ENCODE assay signal across 15 cellular contexts in the genomic region with DNA sequence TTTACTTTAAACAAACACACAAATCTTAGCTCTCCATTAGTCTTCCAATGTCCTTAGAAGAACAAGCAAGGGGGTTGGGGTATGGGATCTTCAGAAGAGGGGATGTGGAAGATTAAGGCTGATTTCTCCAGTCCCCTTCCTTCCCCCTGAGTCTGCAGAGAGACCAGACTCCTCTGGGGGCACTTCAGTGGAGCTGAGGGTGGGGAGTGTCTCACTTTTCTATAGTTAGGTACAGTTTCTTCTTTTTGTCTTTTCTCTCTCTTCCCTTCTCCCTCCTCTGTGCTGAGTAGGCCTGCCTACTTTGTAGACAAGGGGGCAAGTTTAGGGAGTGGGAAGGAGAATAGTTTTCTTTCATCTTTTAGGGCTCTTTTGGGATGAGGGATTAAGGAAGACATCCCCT. TPM values are rescaled to one million over a fixed set of nuclear protein-coding genes. Genes with fewer than 3 reads are reported as not detected.
DNase-seq lines count a peak whose midpoint lies in the region; ATAC-seq, FAIRE-seq and TF ChIP-seq lines count a peak whose summit lies in the region.
"Had no signal": no experiment of that assay in that cellular context is flagged by ENCODE, and none has a peak within 500 bp of the region (broad histone marks: within the 10 kb centered on the region; RNA-seq: fewer than 3 reads in every experiment).

No MANE protein-coding gene starts in this region.

- CTCF ChIA-PET in Caco-2 (lab: Charles Lee) = interaction anchor here (0.5 to 1.4 kb wide), 3 partner anchors 79 to 153 kb away, joined by 3 to 6 read pairs (median 3); no protein-coding TSS in a partner anchor

- H4K20me1 ChIP-seq in OCI-LY3 (ENCODE audit: insufficient read depth, low read length) = no peaks in the 10 kb centered on the region

- peak overlapping the region; percentile 14 for H3K27ac Mint-ChIP-seq in Caco-2 (ENCODE audit: unreplicated experiment)
- peak overlapping the region; percentile 50 for H3K27ac Mint-ChIP-seq in progenitor cell of endocrine pancreas

- ATAC-seq in upper lobe of right lung = no peak
- ATAC-seq: K562 had no signal

- H3K36me3 Mint-ChIP-seq in Caco-2 (ENCODE audit: insufficient read depth, unreplicated experiment) (peaks cover 6% of the 10 kb centered on the region), progenitor cell of endocrine pancreas (ENCODE audit: insufficient read depth) (no peaks in the 10 kb centered on the region)

- no peak for TF ChIP-seq CTCF in Caco-2 (IDR thresholded peaks at IDR 0.05; ENCODE audit: insufficient read depth in 1 of 2, low read depth in 1 of 2, low read length in 1 of 2, severe bottlenecking in 1 of 2, unreplicated experiment in 1 of 2)
- no peak for TF ChIP-seq CTCF in OCI-LY3 (IDR thresholded peaks at IDR 0.05; ENCODE audit: low read depth, low read length)
- TF ChIP-seq CTCF in fibroblast of the aortic adventitia (IDR thresholded peaks at IDR 0.05; ENCODE audit: insufficient read depth, low read length) = no peak
- no peak for TF ChIP-seq CTCF in progenitor cell of endocrine pancreas (IDR thresholded peaks at IDR 0.05; ENCODE audit: unreplicated experiment)
- no peak for TF ChIP-seq CTCF in upper lobe of right lung (IDR thresholded peaks at IDR 0.05)

- no peaks in the 10 kb centered on the region for H3K27me3 Mint-ChIP-seq in Caco-2 (ENCODE audit: insufficient read depth, unreplicated experiment)
- peaks cover 22% of the 10 kb centered on the region for H3K27me3 Mint-ChIP-seq in progenitor cell of endocrine pancreas

- peaks cover 20% of the 10 kb centered on the region for H3K4me1 Mint-ChIP-seq in Caco-2 (ENCODE audit: low read depth, unreplicated experiment)
- peaks cover 59% of the 10 kb centered on the region for H3K4me1 Mint-ChIP-seq in progenitor cell of endocrine pancreas (ENCODE audit: low read depth)

- H3K4me1 ChIP-seq in Caco-2 (peaks cover 16% of the 10 kb centered on the region), OCI-LY3 (ENCODE audit: low read length) (peaks cover 11% of the 10 kb centered on the region), upper lobe of right lung (peaks cover 11% of the 10 kb centered on the region)

- BruUV-seq in Caco-2 (replicated peaks; lab: Mats Ljungman, UMichigan) = no TSS peak

- H3K4me3 Mint-ChIP-seq in Caco-2 (ENCODE audit: unreplicated experiment) (no peak overlapping the region), progenitor cell of endocrine pancreas (ENCODE audit: low read depth) (peak overlapping the region; percentile 57)

- no peaks in the 10 kb centered on the region for H3K9me3 Mint-ChIP-seq in Caco-2 (ENCODE audit: unreplicated experiment)
- no peaks in the 10 kb centered on the region for H3K9me3 Mint-ChIP-seq in progenitor cell of endocrine pancreas (ENCODE audit: low read depth)

- intact Hi-C loops in Caco-2 (cut with micrococcal nuclease; ENCODE audit: unreplicated experiment) (no loop called here), upper lobe of right lung (cut with DNase I) (no loop called here)

- no peak overlapping the region for H3K27ac ChIP-seq in OCI-LY3 (ENCODE audit: low read length)
- no peak overlapping the region for H3K27ac ChIP-seq in upper lobe of right lung
- H3K27ac ChIP-seq: C4-2B had no signal

- H3K36me3 ChIP-seq in Caco-2 (ENCODE audit: control insufficient read depth, insufficient read depth, low read length) (no peaks in the 10 kb centered on the region), OCI-LY3 (replicated peaks; ENCODE audit: low read depth, low read length) (peaks cover 16% of the 10 kb centered on the region), upper lobe of right lung (no peaks in the 10 kb centered on the region)

- TF ChIP-seq POLR2A in GM12891 (IDR thresholded peaks at IDR 0.05; ENCODE audit: low read depth, low read length) = no peak

- no peak for FAIRE-seq in GM12891 (lab: Jason Lieb, UNC)
- FAIRE-seq: K562 had no signal

- no peak for DNase-seq in Caco-2
- no peak for DNase-seq in fibroblast of the aortic adventitia (ENCODE audit: low read depth)
- DNase-seq in progenitor cell of endocrine pancreas (ENCODE audit: low spot score, unreplicated experiment) = no peak
- no peak for DNase-seq in GM12891 (ENCODE audit: insufficient read length, low spot score)
- no peak for DNase-seq in upper lobe of right lung
- DNase-seq in DMS79 treated with DMSO at 0.1 percent for 48 hours (lab: John Stamatoyannopoulos, UW) = no peak
- DNase-seq: GDM1, GOT3, MV-4-11, NCI-H187, NCI-H226, NCI-H524 treated with DMSO at 0.1 percent for 48 hours had no signal

- H3K4me3 ChIP-seq in Caco-2 (ENCODE audit: low read depth, low read length) = no peak overlapping the region
- H3K4me3 ChIP-seq in OCI-LY3 (ENCODE audit: low read length) = no peak overlapping the region
- peak overlapping the region; percentile 11 for H3K4me3 ChIP-seq in fibroblast of the aortic adventitia (ENCODE audit: low read depth, low read length)
- H3K4me3 ChIP-seq in upper lobe of right lung = no peak overlapping the region
- H3K4me3 ChIP-seq: K562 had no signal

- POLR2A ChIA-PET in Caco-2 (lab: Charles Lee) = no interaction called here

- H3K27me3 ChIP-seq in Caco-2 (replicated peaks; ENCODE audit: control insufficient read depth, insufficient read depth, low read length) = no peaks in the 10 kb centered on the region
- no peaks in the 10 kb centered on the region for H3K27me3 ChIP-seq in OCI-LY3 (ENCODE audit: low read depth, low read length)
- peaks cover 68% of the 10 kb centered on the region for H3K27me3 ChIP-seq in upper lobe of right lung

- no peak overlapping the region for H2AFZ ChIP-seq in OCI-LY3 (ENCODE audit: low read depth, low read length)

- H3K4me2 ChIP-seq in OCI-LY3 (ENCODE audit: low read length) = 0 out of 2 replicates have a peak overlapping the region, but pooled peaks have one; percentile 31

- H3K9me3 ChIP-seq in Caco-2 (no peaks in the 10 kb centered on the region), OCI-LY3 (ENCODE audit: insufficient read depth, low read length) (no peaks in the 10 kb centered on the region), upper lobe of right lung (no peaks in the 10 kb centered on the region)

- no peak overlapping the region for H3K9ac ChIP-seq in OCI-LY3 (ENCODE audit: low read length)

- peaks cover 21% of the 10 kb centered on the region for H3K79me2 ChIP-seq in OCI-LY3 (ENCODE audit: low read length)

TF ChIP-seq in GM12891, 5 proteins besides CTCF, POLR2A, EP300 and RAD21:
- no peak for TF ChIP-seq POU2F2 (IDR thresholded peaks at IDR 0.05; ENCODE audit: low read depth, low read length)
- TF ChIP-seq PAX5 (IDR thresholded peaks at IDR 0.05; ENCODE audit: insufficient read depth, low read length, severe bottlenecking) = no peak
- no peak for TF ChIP-seq POLR2AphosphoS5 (IDR thresholded peaks at IDR 0.05; ENCODE audit: low read depth, low read length)
- TF ChIP-seq SPI1 (IDR thresholded peaks at IDR 0.05; ENCODE audit: low read depth, low read length) = no peak
- no peak for TF ChIP-seq TAF1 (IDR thresholded peaks at IDR 0.05; ENCODE audit: low read depth, low read length)
TF ChIP-seq in GM12891: peak in this region for 0.

RNA-seq across cellular contexts. Expression of gene HOXC4, which starts 2.5 kb away (rescaled TPM):
- total RNA-seq in Caco-2 (2022) (2.9 and 4.1 TPM in 2 replicates), fibroblast of the aortic adventitia (ENCODE audit: low replicate concordance) (0.36 and 1.4 TPM in 2 replicates), progenitor cell of endocrine pancreas (19.6 and 19.8 TPM in 2 replicates), upper lobe of right lung (0.61 TPM)
- polyA plus RNA-seq in GM12891 (2012; ENCODE audit: low read depth, missing spikeins) = 2.6 TPM

RNA-seq across cellular contexts. Expression of gene HOXC5, which starts 23.3 kb away (rescaled TPM):
- total RNA-seq in Caco-2 (2022) (3.4 and 3.6 TPM in 2 replicates), fibroblast of the aortic adventitia (ENCODE audit: low replicate concordance) (0.18 and 1.8 TPM in 2 replicates), progenitor cell of endocrine pancreas (2.7 and 4.6 TPM in 2 replicates), upper lobe of right lung (not detected)
- polyA plus RNA-seq in GM12891 (2012; ENCODE audit: low read depth, missing spikeins) = not detected

RNA-seq across cellular contexts. Expression of gene HOXC6, which starts 27.9 kb away (rescaled TPM):
- 10.2 and 12.1 TPM in 2 replicates for total RNA-seq in Caco-2 (2022)
- 0.09 and 0.90 TPM in 2 replicates for total RNA-seq in fibroblast of the aortic adventitia (ENCODE audit: low replicate concordance)
- total RNA-seq in progenitor cell of endocrine pancreas = 0.17 and 0.27 TPM in 2 replicates
- polyA plus RNA-seq in GM12891 (2012; ENCODE audit: low read depth, missing spikeins) = 0.14 TPM
- 1.4 TPM for total RNA-seq in upper lobe of right lung

RNA-seq across cellular contexts. Expression of gene HOXC8, which starts 47.3 kb away (rescaled TPM):
- 10.8 and 11.3 TPM in 2 replicates for total RNA-seq in Caco-2 (2022)
- 3.4 TPM in 1 of 2 replicates, not detected in the other for total RNA-seq in fibroblast of the aortic adventitia (ENCODE audit: low replicate concordance)
- total RNA-seq in progenitor cell of endocrine pancreas = not detected in 2 replicates
- polyA plus RNA-seq in GM12891 (2012; ENCODE audit: low read depth, missing spikeins) = not detected
- 0.55 TPM for total RNA-seq in upper lobe of right lung

RNA-seq across cellular contexts. Expression of gene HOXC9, which starts 56.1 kb away (rescaled TPM):
- total RNA-seq in Caco-2 (2022) (2.9 and 3.1 TPM in 2 replicates), fibroblast of the aortic adventitia (ENCODE audit: low replicate concordance) (0.65 TPM in 1 of 2 replicates, not detected in the other), progenitor cell of endocrine pancreas (not detected in 2 replicates), upper lobe of right lung (0.61 TPM)
- 0.06 TPM for polyA plus RNA-seq in GM12891 (2012; ENCODE audit: low read depth, missing spikeins)
